Comparison of ENCODE assay signal across 8 cellular contexts in genomic region chr22:20115691-20116375, GRCh38. TPM values are rescaled to one million over a fixed set of nuclear protein-coding genes. Genes with fewer than 3 reads are reported as not detected.
DNase-seq lines count a peak whose midpoint lies in the region; ATAC-seq lines count a peak whose summit lies in the region.

Gene RANBP1, plus strand, starts transcription at chr22:20116104. Its CDS starts 81 bp downstream, at chr22:20116185.

- DNase-seq in SKM-1 (lab: John Stamatoyannopoulos, UW; ENCODE audit: unreplicated experiment) (no peak), NCI-H1436 (lab: John Stamatoyannopoulos, UW) (no peak), NCI-H2081 treated with DMSO at 0.1 percent for 48 hours (lab: John Stamatoyannopoulos, UW) (no peak)

- ATAC-seq in stimulated activated memory B cell treated with anti-CD40 and anti-IgM and Interleukin-4, amounts not matched to agents 10 μg/mL and 1 μg/mL and 100 μg/mL, for 72 hours: no peak
- no peak for ATAC-seq in GM19324 (IDR thresholded peaks at IDR 0.05; ENCODE audit: low FRiP score, unreplicated experiment)

- H3K36me3 Mint-ChIP-seq in IgD-negative memory B cell: no peaks in the 10 kb centered on the region
- peaks cover 30% of the 10 kb centered on the region for H3K36me3 Mint-ChIP-seq in stimulated activated memory B cell treated with anti-CD40 and anti-IgM and Interleukin-4, amounts not matched to agents 10 μg/mL and 1 μg/mL and 100 μg/mL, for 72 hours

- no peaks in the 10 kb centered on the region for H3K9me3 Mint-ChIP-seq in IgD-negative memory B cell
- H3K9me3 Mint-ChIP-seq in stimulated activated memory B cell treated with anti-CD40 and anti-IgM and Interleukin-4, amounts not matched to agents 10 μg/mL and 1 μg/mL and 100 μg/mL, for 72 hours: no peaks in the 10 kb centered on the region

- peak within 1 kb of the TSS; percentile 79 to 97 (median 91) for H3K27ac Mint-ChIP-seq in IgD-negative memory B cell
- H3K27ac Mint-ChIP-seq in stimulated activated memory B cell treated with anti-CD40 and anti-IgM and Interleukin-4, amounts not matched to agents 10 μg/mL and 1 μg/mL and 100 μg/mL, for 72 hours: peak within 1 kb of the TSS; percentile 98

- H3K4me1 Mint-ChIP-seq in IgD-negative memory B cell: peaks cover 0 to 21% (median 16%) of the 10 kb centered on the region in 3 donors
- peaks cover 73% of the 10 kb centered on the region for H3K4me1 Mint-ChIP-seq in stimulated activated memory B cell treated with anti-CD40 and anti-IgM and Interleukin-4, amounts not matched to agents 10 μg/mL and 1 μg/mL and 100 μg/mL, for 72 hours

- peak within 1 kb of the TSS; percentile 82 for H3K4me3 ChIP-seq in iPS-18c (ENCODE audit: insufficient read depth, low read depth, low read length)

- H3K27me3 Mint-ChIP-seq in IgD-negative memory B cell: no peaks in the 10 kb centered on the region
- H3K27me3 Mint-ChIP-seq in stimulated activated memory B cell treated with anti-CD40 and anti-IgM and Interleukin-4, amounts not matched to agents 10 μg/mL and 1 μg/mL and 100 μg/mL, for 72 hours: no peaks in the 10 kb centered on the region

- peak within 1 kb of the TSS; percentile 91 for H3K27ac ChIP-seq in angular gyrus (ENCODE audit: low read depth, low read length)

- H3K9me3 ChIP-seq in iPS-18c (ENCODE audit: control insufficient read depth, insufficient read depth, low read length): no peaks in the 10 kb centered on the region

- peak within 1 kb of the TSS; percentile 90 to 96 (median 92) for H3K4me3 Mint-ChIP-seq in IgD-negative memory B cell
- H3K4me3 Mint-ChIP-seq in stimulated activated memory B cell treated with anti-CD40 and anti-IgM and Interleukin-4, amounts not matched to agents 10 μg/mL and 1 μg/mL and 100 μg/mL, for 72 hours: peak within 1 kb of the TSS; percentile 93

RNA-seq across cellular contexts. Expression of gene RANBP1, which starts in this region (rescaled TPM):
- 110 TPM for polyA plus RNA-seq in IgD-negative memory B cell
